ENCODE assay signal across 7 cellular contexts in genomic region chr1:76145332-76145731, GRCh38.
"Had no signal": no experiment of that assay in that cellular context is flagged by ENCODE, and none has a peak within 500 bp of the region (broad histone marks: within the 10 kb centered on the region; RNA-seq: fewer than 3 reads in every experiment).

No MANE protein-coding gene starts in this region.

- H3K9me3 Mint-ChIP-seq: GM23338, H9, HFFc6 had no signal

- H3K27ac ChIP-seq: HL-60 had no signal

- H3K4me3 ChIP-seq: GM23338, K562 had no signal

- H3K4me3 Mint-ChIP-seq: GM23338, H9, HFFc6 had no signal

- H3K27ac Mint-ChIP-seq: GM23338, H9, HFFc6 had no signal

- ATAC-seq: GM23338, K562 had no signal

- DNase-seq: H9, HCEC 1CT, HFFc6, IMR-90 had no signal
